ENCODE assay signal across 8 cellular contexts in genomic region chr6:108562503-108562993, GRCh38. TPM values are rescaled to one million over a fixed set of nuclear protein-coding genes. Genes with fewer than 3 reads are reported as not detected.
DNase-seq lines count a peak whose midpoint lies in the region; ATAC-seq and TF ChIP-seq lines count a peak whose summit lies in the region.

No MANE protein-coding gene starts in this region.

- H3K36me3 ChIP-seq in HCT116 (ENCODE audit: control insufficient read depth in 1 of 2, insufficient read depth in 2 of 2, low read length in 2 of 2) (peaks cover 3 to 8% of the 10 kb centered on the region in 2 experiments; a peak in 2 of 4 replicates), skeletal muscle tissue (ENCODE audit: control insufficient read depth in 3 of 3, insufficient read depth in 3 of 3, low read length in 3 of 3) (peaks cover 5 to 8% (median 7%) of the 10 kb centered on the region in 3 donors)

- peaks cover 4% of the 10 kb centered on the region; the same call in 1 of the 2 replicates for H4K20me1 ChIP-seq in HCT116 (ENCODE audit: insufficient read depth)

- TF ChIP-seq RAD21 in HCT116 (IDR thresholded peaks at IDR 0.05; ENCODE audit: low read depth) = no peak

- intact Hi-C loops in HCT116 (cut with micrococcal nuclease) = loop anchor here (5.0 kb wide), 2 partner anchors 110 to 820 kb away; partner anchors contain the start of gene CD164

- POLR2A ChIA-PET in HCT116 (lab: Charles Lee) = no interaction called here

- peak overlapping the region; percentile 77 for H3K9ac ChIP-seq in HCT116 (ENCODE audit: low read length)
- H3K9ac ChIP-seq in skeletal muscle tissue (ENCODE audit: low read depth in 1 of 3, low read length in 3 of 3) = peak overlapping the region; percentile 82 to 92 (median 86)

- no peak for ATAC-seq in HCT116

- RAD21 ChIA-PET in HCT116 (lab: Charles Lee; ENCODE audit: low non-redundant PET in 1 of 2, low total read pairs in 2 of 2, uncharacterized antibody in 2 of 2, unreplicated experiment in 2 of 2) = no interaction called here

- peak overlapping the region; percentile 92 for H3K4me2 ChIP-seq in HCT116 (ENCODE audit: low read length)

- BruUV-seq in HCT116 (replicated peaks; lab: Mats Ljungman, UMichigan) = no TSS peak

- TF ChIP-seq POLR2A in HCT116 (IDR thresholded peaks at IDR 0.05; ENCODE audit: borderline replicate concordance, extremely low read depth, insufficient read depth, insufficient read length) = no peak

- TF ChIP-seq CTCF in HCT116 (IDR thresholded peaks at IDR 0.05 in 2 of 3, conservative IDR thresholded peaks at IDR 0.05 in 1 of 3; ENCODE audit: borderline replicate concordance in 1 of 3, insufficient read depth in 1 of 3, low read depth in 2 of 3, low read length in 2 of 3) = no peak

- no peaks in the 10 kb centered on the region for H3K27me3 ChIP-seq in HCT116 (ENCODE audit: insufficient read depth, low read length)
- no peaks in the 10 kb centered on the region for H3K27me3 ChIP-seq in skeletal muscle tissue (ENCODE audit: control insufficient read depth in 3 of 3, insufficient read depth in 3 of 3, low read length in 3 of 3)

- H2AFZ ChIP-seq in HCT116 (ENCODE audit: low read depth, low read length, poor library complexity, severe bottlenecking) = no peak overlapping the region

- CTCF ChIA-PET in HCT116 (lab: Charles Lee) = no interaction called here

- H3K79me2 ChIP-seq in HCT116 (ENCODE audit: insufficient read depth, low read length) = peaks cover 60% of the 10 kb centered on the region

- DNase-seq in Ammon's horn (ENCODE audit: low spot score) (peak; percentile 71), HCT116 (ENCODE audit: low read depth, low spot score) (peak; percentile 69), RKO (ENCODE audit: low spot score) (peak; percentile 94), cerebellar cortex (ENCODE audit: low spot score) (peak; percentile 75), islet precursor cell (peak; percentile 90), germinal center (ENCODE audit: low spot score) (no peak)
- DNase-seq in stimulated activated CD4-positive, alpha-beta T cell treated with anti-CD3 and anti-CD28 coated beads, Interleukin-15, amount 100 ng/mL, for 24 hours = no peak

- H3K4me1 ChIP-seq in HCT116 (ENCODE audit: control insufficient read depth in 1 of 2, insufficient read depth in 2 of 2, low read length in 2 of 2) = peaks cover 43 to 56% of the 10 kb centered on the region in 2 experiments
- peaks cover 47 to 53% (median 49%) of the 10 kb centered on the region in 3 donors for H3K4me1 ChIP-seq in skeletal muscle tissue (ENCODE audit: control insufficient read depth in 3 of 3, insufficient read depth in 3 of 3, low read length in 3 of 3)

- H3K9me3 ChIP-seq in HCT116 (ENCODE audit: control insufficient read depth in 1 of 2, insufficient read depth in 1 of 2, low read depth in 1 of 2, low read length in 2 of 2) (no peaks in the 10 kb centered on the region), skeletal muscle tissue (ENCODE audit: control insufficient read depth in 3 of 3, low read length in 3 of 3) (no peaks in the 10 kb centered on the region)

- no peaks in the 10 kb centered on the region for H3K9me2 ChIP-seq in HCT116 (ENCODE audit: insufficient read depth)

- peak overlapping the region; percentile 52 to 86 for H3K4me3 ChIP-seq in HCT116 (replicated peaks in 1 of 2; ENCODE audit: low read depth in 1 of 2, low read length in 2 of 2)
- peak overlapping the region; percentile 72 to 92 (median 84) for H3K4me3 ChIP-seq in skeletal muscle tissue (ENCODE audit: low read length in 3 of 3)

- H3K27ac ChIP-seq in HCT116 (ENCODE audit: low read depth, low read length) (peak overlapping the region; percentile 45), skeletal muscle tissue (ENCODE audit: low read depth, low read length) (peak overlapping the region; percentile 100)

TF ChIP-seq in HCT116, 20 proteins besides CTCF, POLR2A, EP300 and RAD21:
- TF ChIP-seq ZFX (IDR thresholded peaks at IDR 0.05) = peak; percentile 18; the same call in 1 of the 2 replicates
- TF ChIP-seq POLR2AphosphoS5 (IDR thresholded peaks at IDR 0.05; ENCODE audit: low read depth, low read length) = peak; percentile 51; the same call in 1 of the 2 replicates
- no peak for TF ChIP-seq TCF7L2 (IDR thresholded peaks at IDR 0.05; ENCODE audit: borderline replicate concordance, extremely low read depth, insufficient read depth, insufficient read length)

RNA-seq across cellular contexts. Expression of gene FOXO3, which starts 1.8 kb away (rescaled TPM):
- total RNA-seq in HCT116 (2021; ENCODE audit: unreplicated experiment) (40.0 TPM), skeletal muscle tissue (30.8 TPM)
- polyA plus RNA-seq in HCT116 (2012) = 20.9 and 25.9 TPM in 2 replicates

Comparison
In these comparisons a context has a peak if more than half of its experiments do, and no peak if none do; other contexts are left out.
1. DNase-seq: peak in Ammon's horn (single experiment), HCT116 (single experiment), RKO (single experiment), cerebellar cortex (single experiment) and islet precursor cell (single experiment); none in germinal center (single experiment) and stimulated activated CD4-positive, alpha-beta T cell treated with anti-CD3 and anti-CD28 coated beads, Interleukin-15, amount 100 ng/mL, for 24 hours (single experiment).